In genomic region chr6:41748102-41748477, GRCh38 we compare ENCODE assay signal across 2 cellular contexts.
TF ChIP-seq lines count a peak whose summit lies in the region.

No MANE protein-coding gene starts in this region.

TF ChIP-seq in HepG2, 621 proteins besides CTCF, POLR2A, EP300 and RAD21 (continues in another document):
- TF ChIP-seq NR2F1 (CRISPR knock-in tag; IDR thresholded peaks at IDR 0.05) = peak in 1 of 2 experiments; percentile 3; a peak in 1 of 4 replicates
- TF ChIP-seq PAX8 (CRISPR knock-in tag; IDR thresholded peaks at IDR 0.05; ENCODE audit: borderline replicate concordance) = no peak
- no peak for TF ChIP-seq ZNF280B (CRISPR knock-in tag; IDR thresholded peaks at IDR 0.05; ENCODE audit: borderline replicate concordance)
- TF ChIP-seq HMG20A (CRISPR knock-in tag; IDR thresholded peaks at IDR 0.05; ENCODE audit: borderline replicate concordance) = no peak
- TF ChIP-seq ZNF790 (CRISPR knock-in tag; IDR thresholded peaks at IDR 0.05; ENCODE audit: borderline replicate concordance) = no peak
- no peak for TF ChIP-seq THRA (CRISPR knock-in tag; IDR thresholded peaks at IDR 0.05; ENCODE audit: borderline replicate concordance)
- TF ChIP-seq BCLAF1 (IDR thresholded peaks at IDR 0.05) = no peak
- no peak for TF ChIP-seq ZSCAN5A (CRISPR knock-in tag; IDR thresholded peaks at IDR 0.05; ENCODE audit: borderline replicate concordance)
- TF ChIP-seq FOXA3 (CRISPR knock-in tag; IDR thresholded peaks at IDR 0.05) = no peak
- TF ChIP-seq POLR2AphosphoS2 (IDR thresholded peaks at IDR 0.05; ENCODE audit: low read depth, low read length) = no peak
- TF ChIP-seq NCOA5 (CRISPR knock-in tag; IDR thresholded peaks at IDR 0.05) = no peak
- no peak for TF ChIP-seq ZNF652 (CRISPR knock-in tag; IDR thresholded peaks at IDR 0.05; ENCODE audit: borderline replicate concordance, low read depth)
- no peak for TF ChIP-seq KLF6 (CRISPR knock-in tag; IDR thresholded peaks at IDR 0.05)
- no peak for TF ChIP-seq KMT2A (CRISPR knock-in tag; IDR thresholded peaks at IDR 0.05)
- no peak for TF ChIP-seq ZNF264 (CRISPR knock-in tag; IDR thresholded peaks at IDR 0.05)
- no peak for TF ChIP-seq GABPB1 (CRISPR knock-in tag; IDR thresholded peaks at IDR 0.05)
- no peak for TF ChIP-seq ZNF746 (CRISPR knock-in tag; IDR thresholded peaks at IDR 0.05)
- TF ChIP-seq AHR (CRISPR knock-in tag; IDR thresholded peaks at IDR 0.05) = no peak
- TF ChIP-seq TGIF2 (CRISPR knock-in tag; IDR thresholded peaks at IDR 0.05) = no peak
- TF ChIP-seq ASH2L (IDR thresholded peaks at IDR 0.05; ENCODE audit: insufficient read length, low read depth, low read length) = peak; percentile 8
- no peak for TF ChIP-seq ZNF75D (CRISPR knock-in tag; IDR thresholded peaks at IDR 0.05; ENCODE audit: borderline replicate concordance)
- TF ChIP-seq TRAFD1 (CRISPR knock-in tag; IDR thresholded peaks at IDR 0.05; ENCODE audit: borderline replicate concordance) = peak; percentile 52; the same call in 1 of the 2 replicates
- TF ChIP-seq HES4 (CRISPR knock-in tag; IDR thresholded peaks at IDR 0.05; ENCODE audit: borderline replicate concordance) = no peak
- no peak for TF ChIP-seq ZNF7 (CRISPR knock-in tag; IDR thresholded peaks at IDR 0.05)

TF ChIP-seq in GM12891, 5 proteins besides CTCF, POLR2A, EP300 and RAD21:
- TF ChIP-seq TAF1 (IDR thresholded peaks at IDR 0.05; ENCODE audit: low read depth, low read length) (no peak), PAX5 (IDR thresholded peaks at IDR 0.05; ENCODE audit: insufficient read depth, low read length, severe bottlenecking) (no peak), POLR2AphosphoS5 (IDR thresholded peaks at IDR 0.05; ENCODE audit: low read depth, low read length) (no peak), SPI1 (IDR thresholded peaks at IDR 0.05; ENCODE audit: low read depth, low read length) (no peak), POU2F2 (IDR thresholded peaks at IDR 0.05; ENCODE audit: low read depth, low read length) (no peak)
